Comparison of ENCODE assay signal across 18 cellular contexts in the genomic region with DNA sequence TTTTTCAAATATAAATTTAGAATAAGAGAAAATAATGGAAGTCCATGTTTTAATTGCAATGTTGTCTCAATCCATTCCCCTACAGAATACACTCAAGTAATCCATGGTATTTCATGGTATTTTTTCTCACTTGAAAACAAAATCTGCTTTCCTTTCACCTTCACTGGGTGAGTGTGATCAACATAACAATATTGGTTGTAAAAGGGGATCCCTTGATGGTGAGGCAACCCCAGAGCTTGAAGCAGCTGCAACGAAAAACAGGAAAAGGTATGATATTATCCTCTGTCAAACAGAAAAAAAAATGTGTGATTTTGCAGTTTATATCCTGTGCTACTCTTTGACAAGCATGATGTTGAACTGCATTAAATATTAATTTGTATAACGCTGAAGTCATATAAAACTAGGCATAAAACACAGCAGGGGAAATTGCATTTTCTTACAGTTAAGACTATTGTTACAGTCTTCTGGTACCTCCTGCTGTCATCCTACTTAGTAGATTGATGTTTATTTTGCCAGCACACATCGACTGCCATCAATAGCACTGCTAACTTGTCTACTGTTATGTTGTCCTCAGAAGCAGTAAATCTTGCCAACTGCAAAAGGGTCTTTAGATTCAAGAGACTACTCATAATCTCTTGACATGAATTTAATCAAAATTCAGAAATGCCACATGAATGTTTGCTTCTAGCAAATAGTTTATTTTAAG.
"Had no signal": no experiment of that assay in that cellular context is flagged by ENCODE, and none has a peak within 500 bp of the region (broad histone marks: within the 10 kb centered on the region; RNA-seq: fewer than 3 reads in every experiment).

No MANE protein-coding gene starts in this region.

- H3K27ac Mint-ChIP-seq: activated naive CD4-positive, alpha-beta T cell treated with anti-CD3 and anti-CD28 coated beads, Interleukin-2, amount 50 U/mL, for 72 hours; activated T-helper 1 cell treated with anti-CD3 and anti-CD28 coated beads, Interleukin-12 subunit alpha, Interleukin-12 subunit beta, Interleukin-2, Interleukin-4 antibody, amounts not matched to agents 30 ng/mL and 10 ng/mL and 1 ng/mL, durations not matched to agents 14 hours and 24 hours and 36 hours; dendritic cell treated with granulocyte-macrophage colony-stimulating factor and Interleukin-4, amounts not matched to agents 40 ng/mL and 50 ng/mL, for 4 days; type B pancreatic cell had no signal

- H3K36me3 ChIP-seq: gastroesophageal sphincter, heart left ventricle, prostate gland, right atrium auricular region, stomach had no signal

- H3K4me3 Mint-ChIP-seq: activated T-helper 1 cell treated with anti-CD3 and anti-CD28 coated beads, Interleukin-12 subunit alpha, Interleukin-12 subunit beta, Interleukin-2, Interleukin-4 antibody, amounts not matched to agents 30 ng/mL and 10 ng/mL and 1 ng/mL, durations not matched to agents 14 hours and 24 hours and 36 hours; dendritic cell treated with granulocyte-macrophage colony-stimulating factor and Interleukin-4, amounts not matched to agents 40 ng/mL and 50 ng/mL, for 4 days; naive B cell; type B pancreatic cell had no signal

- ATAC-seq: activated CD4-positive, CD25-positive, alpha-beta regulatory T cell treated with anti-CD3 and anti-CD28 coated beads, Interleukin-2, amount 50 U/mL, for 24 hours; activated naive CD4-positive, alpha-beta T cell treated with anti-CD3 and anti-CD28 coated beads, Interleukin-2, amount 50 U/mL, for 72 hours; esophagus mucosa; gastroesophageal sphincter; heart left ventricle; left cardiac atrium; mucosa of descending colon had no signal

- H3K27me3 Mint-ChIP-seq: dendritic cell treated with granulocyte-macrophage colony-stimulating factor and Interleukin-4, amounts not matched to agents 40 ng/mL and 50 ng/mL, for 4 days; naive B cell had no signal

- H3K27me3 ChIP-seq: gastroesophageal sphincter, heart left ventricle, right atrium auricular region had no signal

- DNase-seq: activated CD4-positive, alpha-beta T cell treated with anti-CD3 and anti-CD28 coated beads, Interleukin-2, amount 50 U/mL, for 1 hour; activated gamma-delta T cell treated with Interleukin-2 at 50 U/mL for 16 hours; effector CD8-positive, alpha-beta T cell; heart left ventricle; left cardiac atrium; mesenchymal stem cell; mucosa of descending colon; naive B cell; stomach had no signal

- H3K9me3 Mint-ChIP-seq: activated T-helper 1 cell treated with anti-CD3 and anti-CD28 coated beads, Interleukin-12 subunit alpha, Interleukin-12 subunit beta, Interleukin-2, Interleukin-4 antibody, amounts not matched to agents 30 ng/mL and 10 ng/mL and 1 ng/mL, durations not matched to agents 14 hours and 24 hours and 36 hours had no signal

- H3K9me3 ChIP-seq: heart left ventricle, mucosa of descending colon, prostate gland, right atrium auricular region, stomach had no signal

- H3K4me1 Mint-ChIP-seq: naive B cell had no signal

- H3K27ac ChIP-seq: gastroesophageal sphincter, heart left ventricle, prostate gland, right atrium auricular region, stomach had no signal

- H3K36me3 Mint-ChIP-seq: activated naive CD4-positive, alpha-beta T cell treated with anti-CD3 and anti-CD28 coated beads, Interleukin-2, amount 50 U/mL, for 72 hours; naive B cell; type B pancreatic cell had no signal

- H3K4me3 ChIP-seq: gastroesophageal sphincter, heart left ventricle, mucosa of descending colon, prostate gland, right atrium auricular region, stomach had no signal

- H3K4me1 ChIP-seq: gastroesophageal sphincter, heart left ventricle, prostate gland, right atrium auricular region, stomach had no signal
